28 cellular contexts compared by ENCODE assay signal in the genomic region with DNA sequence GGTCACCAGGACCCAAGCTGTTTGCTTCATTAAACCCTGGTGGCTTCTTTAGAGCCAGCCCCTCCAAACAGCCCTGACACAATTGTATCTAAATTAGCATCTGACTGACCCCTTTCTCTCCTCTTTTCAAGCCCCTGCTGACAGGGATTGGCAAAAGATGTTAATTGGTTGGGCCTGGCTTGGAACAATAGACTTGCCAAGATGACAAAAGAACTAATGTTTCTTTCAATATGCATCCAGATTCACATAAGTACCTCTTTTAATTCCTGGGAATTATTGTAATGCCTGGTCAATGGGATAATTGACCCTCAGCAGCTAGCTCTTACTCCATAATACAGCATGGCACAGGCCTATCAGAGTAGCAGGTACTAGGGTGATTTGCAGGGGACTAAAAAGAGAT.
A peak's percentile ranks its signal among the peaks of the same experiment; 100 is the strongest.
DNase-seq lines count a peak whose midpoint lies in the region; ATAC-seq and TF ChIP-seq lines count a peak whose summit lies in the region.
"Had no signal": no experiment of that assay in that cellular context is flagged by ENCODE, and none has a peak within 500 bp of the region (broad histone marks: within the 10 kb centered on the region; RNA-seq: fewer than 3 reads in every experiment).

No MANE protein-coding gene starts in this region.

- H3K27ac Mint-ChIP-seq in activated T-helper 2 cell treated with anti-CD3 and anti-CD28 coated beads, Interferon-gamma antibody, Interleukin-2, Interleukin-4, amounts not matched to agents 10 μg/mL and 5 μg/mL and 100 μg/mL, durations not matched to agents 14 hours and 24 hours and 36 hours = no peak overlapping the region
- H3K27ac Mint-ChIP-seq: activated B cell treated with CpG ODN at 0.5 μM for 24 hours; activated CD4-positive, alpha-beta memory T cell treated with anti-CD3 and anti-CD28 coated beads for 36 hours; dendritic cell treated with granulocyte-macrophage colony-stimulating factor and Interleukin-4, amounts not matched to agents 40 ng/mL and 50 ng/mL, for 4 days; IgD-negative memory B cell had no signal

- in situ Hi-C loops in HAP-1 (cut with MboI; ENCODE audit: low sequenced_read_pairs) = no loop called here

- no peak for TF ChIP-seq CTCF in WERI-Rb-1 (IDR thresholded peaks at IDR 0.05; ENCODE audit: low read depth, low read length)

- H3K9me3 ChIP-seq in HAP-1 (no peaks in the 10 kb centered on the region), WERI-Rb-1 (ENCODE audit: severe bottlenecking) (no peaks in the 10 kb centered on the region)
- H3K9me3 ChIP-seq: neutrophil, spleen, thoracic aorta, vagina had no signal

- no peak overlapping the region for H3K27ac ChIP-seq in WERI-Rb-1
- H3K27ac ChIP-seq: cardiac muscle cell, neutrophil, spleen, thoracic aorta, vagina had no signal

- no peak overlapping the region for H3K4me3 Mint-ChIP-seq in activated T-helper 2 cell treated with anti-CD3 and anti-CD28 coated beads, Interferon-gamma antibody, Interleukin-2, Interleukin-4, amounts not matched to agents 10 μg/mL and 5 μg/mL and 100 μg/mL, durations not matched to agents 14 hours and 24 hours and 36 hours (ENCODE audit: low read depth)
- H3K4me3 Mint-ChIP-seq: activated B cell treated with CpG ODN at 0.5 μM for 24 hours; activated CD4-positive, alpha-beta memory T cell treated with anti-CD3 and anti-CD28 coated beads for 36 hours; dendritic cell treated with granulocyte-macrophage colony-stimulating factor and Interleukin-4, amounts not matched to agents 40 ng/mL and 50 ng/mL, for 4 days; IgD-negative memory B cell had no signal

- no peaks in the 10 kb centered on the region for H3K9me3 Mint-ChIP-seq in activated T-helper 2 cell treated with anti-CD3 and anti-CD28 coated beads, Interferon-gamma antibody, Interleukin-2, Interleukin-4, amounts not matched to agents 10 μg/mL and 5 μg/mL and 100 μg/mL, durations not matched to agents 14 hours and 24 hours and 36 hours
- H3K9me3 Mint-ChIP-seq: activated B cell treated with CpG ODN at 0.5 μM for 24 hours; activated CD4-positive, alpha-beta memory T cell treated with anti-CD3 and anti-CD28 coated beads for 36 hours; dendritic cell treated with granulocyte-macrophage colony-stimulating factor and Interleukin-4, amounts not matched to agents 40 ng/mL and 50 ng/mL, for 4 days; IgD-negative memory B cell had no signal

- peaks cover 14% of the 10 kb centered on the region for H3K27me3 Mint-ChIP-seq in activated T-helper 2 cell treated with anti-CD3 and anti-CD28 coated beads, Interferon-gamma antibody, Interleukin-2, Interleukin-4, amounts not matched to agents 10 μg/mL and 5 μg/mL and 100 μg/mL, durations not matched to agents 14 hours and 24 hours and 36 hours (ENCODE audit: low read depth)
- H3K27me3 Mint-ChIP-seq: activated B cell treated with CpG ODN at 0.5 μM for 24 hours; activated CD4-positive, alpha-beta memory T cell treated with anti-CD3 and anti-CD28 coated beads for 36 hours had no signal

- H3K36me3 Mint-ChIP-seq in activated T-helper 2 cell treated with anti-CD3 and anti-CD28 coated beads, Interferon-gamma antibody, Interleukin-2, Interleukin-4, amounts not matched to agents 10 μg/mL and 5 μg/mL and 100 μg/mL, durations not matched to agents 14 hours and 24 hours and 36 hours (ENCODE audit: low read depth) = no peaks in the 10 kb centered on the region
- H3K36me3 Mint-ChIP-seq: activated CD4-positive, alpha-beta memory T cell treated with anti-CD3 and anti-CD28 coated beads for 36 hours; IgD-negative memory B cell had no signal

- intact Hi-C loops in activated T-helper 2 cell treated with anti-CD3 and anti-CD28 coated beads, Interferon-gamma antibody, Interleukin-2, Interleukin-4, amounts not matched to agents 10 μg/mL and 5 μg/mL and 100 μg/mL, durations not matched to agents 14 hours and 24 hours and 36 hours (cut with micrococcal nuclease) = no loop called here

- H3K4me1 Mint-ChIP-seq in activated T-helper 2 cell treated with anti-CD3 and anti-CD28 coated beads, Interferon-gamma antibody, Interleukin-2, Interleukin-4, amounts not matched to agents 10 μg/mL and 5 μg/mL and 100 μg/mL, durations not matched to agents 14 hours and 24 hours and 36 hours (ENCODE audit: low read depth) = no peaks in the 10 kb centered on the region
- H3K4me1 Mint-ChIP-seq: activated B cell treated with CpG ODN at 0.5 μM for 24 hours, IgD-negative memory B cell had no signal

- H3K36me3 ChIP-seq in HAP-1 (replicated peaks) (no peaks in the 10 kb centered on the region), WERI-Rb-1 (no peaks in the 10 kb centered on the region)
- H3K36me3 ChIP-seq: cardiac muscle cell, neutrophil, spleen, thoracic aorta, vagina had no signal

- DNase-seq in HAP-1 (ENCODE audit: low spot score in 2 of 2) (peak; percentile 82 to 99), NCI-H1436 treated with DMSO at 0.1 percent for 48 hours (lab: John Stamatoyannopoulos, UW) (peak; percentile 8), WERI-Rb-1 (peak; percentile 29), iPS-NIHi11 (ENCODE audit: low spot score) (peak; percentile 85), anterior cingulate cortex (lab: John Stamatoyannopoulos, UW) (no peak)
- DNase-seq in activated T-helper 2 cell treated with anti-CD3 and anti-CD28 coated beads, Interferon-gamma antibody, Interleukin-2, Interleukin-4, amounts not matched to agents 10 μg/mL and 5 μg/mL and 100 μg/mL, durations not matched to agents 14 hours and 24 hours and 36 hours (ENCODE audit: low spot score) = no peak
- no peak for DNase-seq in activated naive CD4-positive, alpha-beta T cell treated with Interleukin-2 at 50 U/mL for 16 hours
- DNase-seq: activated B cell treated with CpG ODN at 0.5 μM for 24 hours; activated CD4-positive, alpha-beta memory T cell treated with anti-CD3 and anti-CD28 coated beads for 36 hours; activated gamma-delta T cell treated with Interleukin-2 at 50 U/mL for 16 hours; activated T-cell treated with anti-CD3 and anti-CD28 coated beads for 4 hours; amniotic stem cell; C1 segment of cervical spinal cord; islet precursor cell; NCI-H1694 treated with DMSO at 0.1 percent for 48 hours; NCI-H510A; spleen; stimulated activated CD4-positive, alpha-beta T cell treated with anti-CD3 and anti-CD28 coated beads, Interleukin-4, amount 100 ng/mL, for 1 hour; stimulated activated naive CD4-positive, alpha-beta T cell; T-helper 9 cell had no signal

- peaks cover 25% of the 10 kb centered on the region for H3K4me1 ChIP-seq in HAP-1
- H3K4me1 ChIP-seq: vagina had no signal

- H3K4me3 ChIP-seq in HAP-1 = no peak overlapping the region
- H3K4me3 ChIP-seq in WERI-Rb-1 (ENCODE audit: low read depth, low read length) = no peak overlapping the region
- H3K4me3 ChIP-seq: cardiac muscle cell, spleen, thoracic aorta, vagina had no signal

- no peak for ATAC-seq in HG03097 (IDR thresholded peaks at IDR 0.05; ENCODE audit: low FRiP score, unreplicated experiment)
- ATAC-seq: SK-N-SH treated with all-trans-retinoic acid at 6 μM for 48 hours had no signal

- no peaks in the 10 kb centered on the region for H3K27me3 ChIP-seq in HAP-1 (ENCODE audit: low read depth)
- H3K27me3 ChIP-seq in WERI-Rb-1 (ENCODE audit: insufficient read depth, low read depth, severe bottlenecking) = no peaks in the 10 kb centered on the region
- H3K27me3 ChIP-seq: cardiac muscle cell, neutrophil, spleen, vagina had no signal

Comparison
In these comparisons a context has a peak if more than half of its experiments do, and no peak if none do; other contexts are left out.
1. DNase-seq: peak in HAP-1 (2 of 2), NCI-H1436 treated with DMSO at 0.1 percent for 48 hours (single experiment), WERI-Rb-1 (single experiment) and iPS-NIHi11 (single experiment); none in anterior cingulate cortex (0 of 58), activated T-helper 2 cell treated with anti-CD3 and anti-CD28 coated beads, Interferon-gamma antibody, Interleukin-2, Interleukin-4, amounts not matched to agents 10 μg/mL and 5 μg/mL and 100 μg/mL, durations not matched to agents 14 hours and 24 hours and 36 hours (single experiment) and activated naive CD4-positive, alpha-beta T cell treated with Interleukin-2 at 50 U/mL for 16 hours (single experiment).